In genomic region chr2:146161256-146161882, GRCh38 we compare ENCODE assay signal across 7 cellular contexts.
"Had no signal": no experiment of that assay in that cellular context is flagged by ENCODE, and none has a peak within 500 bp of the region (broad histone marks: within the 10 kb centered on the region; RNA-seq: fewer than 3 reads in every experiment).

No MANE protein-coding gene starts in this region.

- H3K4me3 ChIP-seq: GM23248, K562 had no signal

- ATAC-seq: HepG2, K562 had no signal

- H3K27ac Mint-ChIP-seq: H9 had no signal

- DNase-seq: GM23248, H9, HCEC 1CT, IMR-90, KG1 had no signal

- H3K9me3 Mint-ChIP-seq: H9 had no signal

- H3K4me1 Mint-ChIP-seq: H9 had no signal

- H3K4me3 Mint-ChIP-seq: H9 had no signal
